In the genomic region with DNA sequence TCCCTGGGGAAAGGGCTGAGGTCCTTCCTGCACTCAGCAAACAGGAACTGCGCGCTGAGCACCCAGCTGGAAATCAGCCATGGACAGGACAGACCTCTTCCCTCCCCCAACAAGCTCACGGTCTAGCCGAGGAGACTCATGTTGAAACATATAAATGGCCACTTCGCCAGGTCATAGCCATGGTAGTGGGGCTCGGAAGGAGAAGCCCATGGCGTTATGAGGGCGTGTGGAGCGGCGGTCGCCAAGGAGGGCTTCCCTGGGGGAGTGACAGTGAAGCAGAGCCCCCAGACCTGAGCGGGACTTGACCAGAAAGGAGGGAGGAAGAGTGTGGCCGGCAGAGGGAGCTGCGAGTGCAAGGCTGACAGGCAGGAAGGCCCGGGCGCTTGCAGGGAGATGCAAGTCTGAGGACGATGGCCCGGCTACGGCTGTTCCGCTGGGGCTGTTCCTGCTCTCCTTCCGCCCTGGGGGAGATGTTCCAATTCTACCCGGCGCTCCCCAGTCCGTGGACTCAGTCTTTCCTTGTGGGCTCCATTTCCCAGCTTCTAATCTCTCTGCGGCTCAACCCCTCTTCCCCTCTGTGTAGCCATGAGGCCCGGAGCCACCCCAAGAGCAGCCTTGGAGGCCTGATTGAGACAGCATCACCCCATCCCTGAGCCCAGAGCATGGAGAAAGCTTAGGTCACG, we compare ENCODE assay signal across 1 cellular context.
TF ChIP-seq lines count a peak whose summit lies in the region.

No MANE protein-coding gene starts in this region.

TF ChIP-seq in HEK293, 187 proteins besides CTCF, POLR2A, EP300 and RAD21 (continued from another document and continues in another):
- TF ChIP-seq, protein P1, sequence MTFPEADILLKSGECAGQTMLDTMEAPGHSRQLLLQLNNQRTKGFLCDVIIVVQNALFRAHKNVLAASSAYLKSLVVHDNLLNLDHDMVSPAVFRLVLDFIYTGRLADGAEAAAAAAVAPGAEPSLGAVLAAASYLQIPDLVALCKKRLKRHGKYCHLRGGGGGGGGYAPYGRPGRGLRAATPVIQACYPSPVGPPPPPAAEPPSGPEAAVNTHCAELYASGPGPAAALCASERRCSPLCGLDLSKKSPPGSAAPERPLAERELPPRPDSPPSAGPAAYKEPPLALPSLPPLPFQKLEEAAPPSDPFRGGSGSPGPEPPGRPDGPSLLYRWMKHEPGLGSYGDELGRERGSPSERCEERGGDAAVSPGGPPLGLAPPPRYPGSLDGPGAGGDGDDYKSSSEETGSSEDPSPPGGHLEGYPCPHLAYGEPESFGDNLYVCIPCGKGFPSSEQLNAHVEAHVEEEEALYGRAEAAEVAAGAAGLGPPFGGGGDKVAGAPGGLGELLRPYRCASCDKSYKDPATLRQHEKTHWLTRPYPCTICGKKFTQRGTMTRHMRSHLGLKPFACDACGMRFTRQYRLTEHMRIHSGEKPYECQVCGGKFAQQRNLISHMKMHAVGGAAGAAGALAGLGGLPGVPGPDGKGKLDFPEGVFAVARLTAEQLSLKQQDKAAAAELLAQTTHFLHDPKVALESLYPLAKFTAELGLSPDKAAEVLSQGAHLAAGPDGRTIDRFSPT (tag by site-specific recombination; IDR thresholded peaks at IDR 0.05): no peak
- TF ChIP-seq RBAK (tag by site-specific recombination; IDR thresholded peaks at IDR 0.05) (no peak), ZBTB17 (tag by site-specific recombination; IDR thresholded peaks at IDR 0.05) (peak; percentile 84), HOXC10 (CRISPR knock-in tag; IDR thresholded peaks at IDR 0.05) (no peak), ZNF214 (tag by site-specific recombination; IDR thresholded peaks at IDR 0.05; ENCODE audit: borderline replicate concordance) (no peak), GLIS2 (tag by site-specific recombination; IDR thresholded peaks at IDR 0.05) (no peak), ZNF596 (tag by site-specific recombination; IDR thresholded peaks at IDR 0.05) (no peak), SP3 (tag by site-specific recombination; IDR thresholded peaks at IDR 0.05) (no peak), ZNF341 (tag by site-specific recombination; IDR thresholded peaks at IDR 0.05; ENCODE audit: low read depth) (peak; percentile 100), ZNF747 (tag by site-specific recombination; IDR thresholded peaks at IDR 0.05) (no peak), GFI1B (tag by site-specific recombination; IDR thresholded peaks at IDR 0.05) (no peak), ZNF324 (tag by site-specific recombination; IDR thresholded peaks at IDR 0.05) (no peak), MZF1 (tag by site-specific recombination; IDR thresholded peaks at IDR 0.05; ENCODE audit: borderline replicate concordance) (no peak), ZNF223 (tag by site-specific recombination; IDR thresholded peaks at IDR 0.05) (no peak), HOXD13 (CRISPR knock-in tag; IDR thresholded peaks at IDR 0.05; ENCODE audit: borderline replicate concordance) (no peak), ZNF335 (tag by site-specific recombination; conservative IDR thresholded peaks at IDR 0.05) (peak; percentile 75), FEZF1 (tag by site-specific recombination; IDR thresholded peaks at IDR 0.05) (no peak), ZNF23 (tag by site-specific recombination; IDR thresholded peaks at IDR 0.05; ENCODE audit: borderline replicate concordance) (no peak), ZNF114 (tag by site-specific recombination; IDR thresholded peaks at IDR 0.05) (no peak), WT1 (tag by site-specific recombination; IDR thresholded peaks at IDR 0.05) (no peak), BCL11A (tag by site-specific recombination; IDR thresholded peaks at IDR 0.05; ENCODE audit: low read depth) (peak; percentile 48), ZNF157 (tag by site-specific recombination; IDR thresholded peaks at IDR 0.05) (no peak), ZBTB20 (tag by site-specific recombination; IDR thresholded peaks at IDR 0.05) (no peak; the same call in 1 of the 2 replicates), MEIS1 (CRISPR knock-in tag; IDR thresholded peaks at IDR 0.05; ENCODE audit: borderline replicate concordance) (no peak), ZEB2 (tag by site-specific recombination; IDR thresholded peaks at IDR 0.05) (peak; percentile 65; the same call in 1 of the 2 replicates), ZFP3 (tag by site-specific recombination; IDR thresholded peaks at IDR 0.05; ENCODE audit: low read depth) (no peak), MYNN (tag by site-specific recombination; IDR thresholded peaks at IDR 0.05; ENCODE audit: borderline replicate concordance) (no peak), ZNF202 (tag by site-specific recombination; IDR thresholded peaks at IDR 0.05; ENCODE audit: borderline replicate concordance) (no peak), ZNF624 (tag by site-specific recombination; IDR thresholded peaks at IDR 0.05) (no peak), EGR2 (tag by site-specific recombination; IDR thresholded peaks at IDR 0.05; ENCODE audit: low read depth) (no peak), YY1 (tag by site-specific recombination; IDR thresholded peaks at IDR 0.05) (0 out of 2 replicates have a peak, but pooled peaks have one; percentile 58), ZNF174 (tag by site-specific recombination; IDR thresholded peaks at IDR 0.05) (no peak), ZNF529 (tag by site-specific recombination; IDR thresholded peaks at IDR 0.05; ENCODE audit: insufficient replicate concordance) (no peak)
- TF ChIP-seq, protein P2, sequence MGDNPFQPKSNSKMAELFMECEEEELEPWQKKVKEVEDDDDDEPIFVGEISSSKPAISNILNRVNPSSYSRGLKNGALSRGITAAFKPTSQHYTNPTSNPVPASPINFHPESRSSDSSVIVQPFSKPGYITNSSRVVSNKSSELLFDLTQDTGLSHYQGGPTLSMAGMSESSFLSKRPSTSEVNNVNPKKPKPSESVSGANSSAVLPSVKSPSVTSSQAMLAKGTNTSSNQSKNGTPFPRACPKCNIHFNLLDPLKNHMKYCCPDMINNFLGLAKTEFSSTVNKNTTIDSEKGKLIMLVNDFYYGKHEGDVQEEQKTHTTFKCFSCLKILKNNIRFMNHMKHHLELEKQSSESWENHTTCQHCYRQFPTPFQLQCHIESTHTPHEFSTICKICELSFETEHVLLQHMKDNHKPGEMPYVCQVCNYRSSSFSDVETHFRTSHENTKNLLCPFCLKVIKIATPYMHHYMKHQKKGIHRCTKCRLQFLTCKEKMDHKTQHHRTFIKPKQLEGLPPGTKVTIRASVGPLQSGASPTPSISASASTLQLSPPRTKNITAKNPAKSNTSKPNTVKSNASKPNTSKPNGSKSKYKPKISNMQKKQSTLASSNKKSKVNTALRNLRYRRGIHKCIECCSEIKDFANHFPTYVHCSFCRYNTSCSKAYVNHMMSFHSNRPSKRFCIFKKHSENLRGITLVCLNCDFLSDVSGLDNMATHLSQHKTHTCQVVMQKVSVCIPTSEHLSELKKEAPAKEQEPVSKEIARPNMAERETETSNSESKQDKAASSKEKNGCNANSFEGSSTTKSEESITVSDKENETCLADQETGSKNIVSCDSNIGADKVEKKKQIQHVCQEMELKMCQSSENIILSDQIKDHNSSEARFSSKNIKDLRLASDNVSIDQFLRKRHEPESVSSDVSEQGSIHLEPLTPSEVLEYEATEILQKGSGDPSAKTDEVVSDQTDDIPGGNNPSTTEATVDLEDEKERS (tag by site-specific recombination; IDR thresholded peaks at IDR 0.05): 0 out of 2 replicates have a peak, but pooled peaks have one; percentile 39
- TF ChIP-seq, protein P3, sequence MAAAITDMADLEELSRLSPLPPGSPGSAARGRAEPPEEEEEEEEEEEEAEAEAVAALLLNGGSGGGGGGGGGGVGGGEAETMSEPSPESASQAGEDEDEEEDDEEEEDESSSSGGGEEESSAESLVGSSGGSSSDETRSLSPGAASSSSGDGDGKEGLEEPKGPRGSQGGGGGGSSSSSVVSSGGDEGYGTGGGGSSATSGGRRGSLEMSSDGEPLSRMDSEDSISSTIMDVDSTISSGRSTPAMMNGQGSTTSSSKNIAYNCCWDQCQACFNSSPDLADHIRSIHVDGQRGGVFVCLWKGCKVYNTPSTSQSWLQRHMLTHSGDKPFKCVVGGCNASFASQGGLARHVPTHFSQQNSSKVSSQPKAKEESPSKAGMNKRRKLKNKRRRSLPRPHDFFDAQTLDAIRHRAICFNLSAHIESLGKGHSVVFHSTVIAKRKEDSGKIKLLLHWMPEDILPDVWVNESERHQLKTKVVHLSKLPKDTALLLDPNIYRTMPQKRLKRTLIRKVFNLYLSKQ (tag by site-specific recombination; IDR thresholded peaks at IDR 0.05; ENCODE audit: borderline replicate concordance): no peak
- TF ChIP-seq, protein P4, sequence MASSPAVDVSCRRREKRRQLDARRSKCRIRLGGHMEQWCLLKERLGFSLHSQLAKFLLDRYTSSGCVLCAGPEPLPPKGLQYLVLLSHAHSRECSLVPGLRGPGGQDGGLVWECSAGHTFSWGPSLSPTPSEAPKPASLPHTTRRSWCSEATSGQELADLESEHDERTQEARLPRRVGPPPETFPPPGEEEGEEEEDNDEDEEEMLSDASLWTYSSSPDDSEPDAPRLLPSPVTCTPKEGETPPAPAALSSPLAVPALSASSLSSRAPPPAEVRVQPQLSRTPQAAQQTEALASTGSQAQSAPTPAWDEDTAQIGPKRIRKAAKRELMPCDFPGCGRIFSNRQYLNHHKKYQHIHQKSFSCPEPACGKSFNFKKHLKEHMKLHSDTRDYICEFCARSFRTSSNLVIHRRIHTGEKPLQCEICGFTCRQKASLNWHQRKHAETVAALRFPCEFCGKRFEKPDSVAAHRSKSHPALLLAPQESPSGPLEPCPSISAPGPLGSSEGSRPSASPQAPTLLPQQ (tag by site-specific recombination; IDR thresholded peaks at IDR 0.05): peak; percentile 63
- TF ChIP-seq, protein P5, sequence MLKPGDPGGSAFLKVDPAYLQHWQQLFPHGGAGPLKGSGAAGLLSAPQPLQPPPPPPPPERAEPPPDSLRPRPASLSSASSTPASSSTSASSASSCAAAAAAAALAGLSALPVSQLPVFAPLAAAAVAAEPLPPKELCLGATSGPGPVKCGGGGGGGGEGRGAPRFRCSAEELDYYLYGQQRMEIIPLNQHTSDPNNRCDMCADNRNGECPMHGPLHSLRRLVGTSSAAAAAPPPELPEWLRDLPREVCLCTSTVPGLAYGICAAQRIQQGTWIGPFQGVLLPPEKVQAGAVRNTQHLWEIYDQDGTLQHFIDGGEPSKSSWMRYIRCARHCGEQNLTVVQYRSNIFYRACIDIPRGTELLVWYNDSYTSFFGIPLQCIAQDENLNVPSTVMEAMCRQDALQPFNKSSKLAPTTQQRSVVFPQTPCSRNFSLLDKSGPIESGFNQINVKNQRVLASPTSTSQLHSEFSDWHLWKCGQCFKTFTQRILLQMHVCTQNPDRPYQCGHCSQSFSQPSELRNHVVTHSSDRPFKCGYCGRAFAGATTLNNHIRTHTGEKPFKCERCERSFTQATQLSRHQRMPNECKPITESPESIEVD (tag by site-specific recombination; IDR thresholded peaks at IDR 0.05): no peak
- TF ChIP-seq, protein P6, sequence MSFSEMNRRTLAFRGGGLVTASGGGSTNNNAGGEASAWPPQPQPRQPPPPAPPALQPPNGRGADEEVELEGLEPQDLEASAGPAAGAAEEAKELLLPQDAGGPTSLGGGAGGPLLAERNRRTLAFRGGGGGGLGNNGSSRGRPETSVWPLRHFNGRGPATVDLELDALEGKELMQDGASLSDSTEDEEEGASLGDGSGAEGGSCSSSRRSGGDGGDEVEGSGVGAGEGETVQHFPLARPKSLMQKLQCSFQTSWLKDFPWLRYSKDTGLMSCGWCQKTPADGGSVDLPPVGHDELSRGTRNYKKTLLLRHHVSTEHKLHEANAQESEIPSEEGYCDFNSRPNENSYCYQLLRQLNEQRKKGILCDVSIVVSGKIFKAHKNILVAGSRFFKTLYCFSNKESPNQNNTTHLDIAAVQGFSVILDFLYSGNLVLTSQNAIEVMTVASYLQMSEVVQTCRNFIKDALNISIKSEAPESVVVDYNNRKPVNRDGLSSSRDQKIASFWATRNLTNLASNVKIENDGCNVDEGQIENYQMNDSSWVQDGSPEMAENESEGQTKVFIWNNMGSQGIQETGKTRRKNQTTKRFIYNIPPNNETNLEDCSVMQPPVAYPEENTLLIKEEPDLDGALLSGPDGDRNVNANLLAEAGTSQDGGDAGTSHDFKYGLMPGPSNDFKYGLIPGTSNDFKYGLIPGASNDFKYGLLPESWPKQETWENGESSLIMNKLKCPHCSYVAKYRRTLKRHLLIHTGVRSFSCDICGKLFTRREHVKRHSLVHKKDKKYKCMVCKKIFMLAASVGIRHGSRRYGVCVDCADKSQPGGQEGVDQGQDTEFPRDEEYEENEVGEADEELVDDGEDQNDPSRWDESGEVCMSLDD (tag by site-specific recombination; IDR thresholded peaks at IDR 0.05): 0 out of 2 replicates have a peak, but pooled peaks have one; percentile 43
- TF ChIP-seq, protein P7, sequence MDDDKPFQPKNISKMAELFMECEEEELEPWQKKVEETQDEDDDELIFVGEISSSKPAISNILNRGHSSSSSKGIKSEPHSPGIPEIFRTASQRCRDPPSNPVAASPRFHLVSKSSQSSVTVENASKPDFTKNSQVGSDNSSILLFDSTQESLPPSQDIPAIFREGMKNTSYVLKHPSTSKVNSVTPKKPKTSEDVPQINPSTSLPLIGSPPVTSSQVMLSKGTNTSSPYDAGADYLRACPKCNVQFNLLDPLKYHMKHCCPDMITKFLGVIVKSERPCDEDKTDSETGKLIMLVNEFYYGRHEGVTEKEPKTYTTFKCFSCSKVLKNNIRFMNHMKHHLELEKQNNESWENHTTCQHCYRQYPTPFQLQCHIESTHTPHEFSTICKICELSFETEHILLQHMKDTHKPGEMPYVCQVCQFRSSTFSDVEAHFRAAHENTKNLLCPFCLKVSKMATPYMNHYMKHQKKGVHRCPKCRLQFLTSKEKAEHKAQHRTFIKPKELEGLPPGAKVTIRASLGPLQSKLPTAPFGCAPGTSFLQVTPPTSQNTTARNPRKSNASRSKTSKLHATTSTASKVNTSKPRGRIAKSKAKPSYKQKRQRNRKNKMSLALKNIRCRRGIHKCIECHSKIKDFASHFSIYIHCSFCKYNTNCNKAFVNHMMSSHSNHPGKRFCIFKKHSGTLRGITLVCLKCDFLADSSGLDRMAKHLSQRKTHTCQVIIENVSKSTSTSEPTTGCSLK (tag by site-specific recombination; IDR thresholded peaks at IDR 0.05): no peak
- TF ChIP-seq, protein P8, sequence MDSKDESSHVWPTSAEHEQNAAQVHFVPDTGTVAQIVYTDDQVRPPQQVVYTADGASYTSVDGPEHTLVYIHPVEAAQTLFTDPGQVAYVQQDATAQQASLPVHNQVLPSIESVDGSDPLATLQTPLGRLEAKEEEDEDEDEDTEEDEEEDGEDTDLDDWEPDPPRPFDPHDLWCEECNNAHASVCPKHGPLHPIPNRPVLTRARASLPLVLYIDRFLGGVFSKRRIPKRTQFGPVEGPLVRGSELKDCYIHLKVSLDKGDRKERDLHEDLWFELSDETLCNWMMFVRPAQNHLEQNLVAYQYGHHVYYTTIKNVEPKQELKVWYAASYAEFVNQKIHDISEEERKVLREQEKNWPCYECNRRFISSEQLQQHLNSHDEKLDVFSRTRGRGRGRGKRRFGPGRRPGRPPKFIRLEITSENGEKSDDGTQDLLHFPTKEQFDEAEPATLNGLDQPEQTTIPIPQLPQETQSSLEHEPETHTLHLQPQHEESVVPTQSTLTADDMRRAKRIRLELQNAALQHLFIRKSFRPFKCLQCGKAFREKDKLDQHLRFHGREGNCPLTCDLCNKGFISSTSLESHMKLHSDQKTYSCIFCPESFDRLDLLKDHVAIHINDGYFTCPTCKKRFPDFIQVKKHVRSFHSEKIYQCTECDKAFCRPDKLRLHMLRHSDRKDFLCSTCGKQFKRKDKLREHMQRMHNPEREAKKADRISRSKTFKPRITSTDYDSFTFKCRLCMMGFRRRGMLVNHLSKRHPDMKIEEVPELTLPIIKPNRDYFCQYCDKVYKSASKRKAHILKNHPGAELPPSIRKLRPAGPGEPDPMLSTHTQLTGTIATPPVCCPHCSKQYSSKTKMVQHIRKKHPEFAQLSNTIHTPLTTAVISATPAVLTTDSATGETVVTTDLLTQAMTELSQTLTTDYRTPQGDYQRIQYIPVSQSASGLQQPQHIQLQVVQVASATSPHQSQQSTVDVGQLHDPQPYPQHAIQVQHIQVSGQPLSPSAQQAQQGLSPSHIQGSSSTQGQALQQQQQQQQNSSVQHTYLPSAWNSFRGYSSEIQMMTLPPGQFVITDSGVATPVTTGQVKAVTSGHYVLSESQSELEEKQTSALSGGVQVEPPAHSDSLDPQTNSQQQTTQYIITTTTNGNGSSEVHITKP (tag by site-specific recombination; IDR thresholded peaks at IDR 0.05): peak; percentile 56
